ENCODE assay signal across 20 cellular contexts in genomic region chrX:7603387-7603786, GRCh38.
"Had no signal": no experiment of that assay in that cellular context is flagged by ENCODE, and none has a peak within 500 bp of the region (broad histone marks: within the 10 kb centered on the region; RNA-seq: fewer than 3 reads in every experiment).

No MANE protein-coding gene starts in this region.

- H3K27me3 ChIP-seq: gastrocnemius medialis, heart right ventricle, ovary, stomach had no signal

- DNase-seq: effector CD8-positive, alpha-beta T cell; gastrocnemius medialis; heart right ventricle; hypothalamus; kidney glomerular epithelial cell; mammary epithelial cell; mucosa of descending colon; naive thymus-derived CD8-positive, alpha-beta T cell; nucleus accumbens; ovary; right cardiac atrium; small intestine; stimulated activated CD4-positive, alpha-beta T cell treated with anti-CD3 and anti-CD28 coated beads, Interleukin-12 subunit alpha, Interleukin-12 subunit beta, amount 100 ng/mL, for 4 hours; stimulated activated naive CD4-positive, alpha-beta T cell; stomach; substantia nigra; trophoblast cell had no signal

- H3K27ac ChIP-seq: coronary artery, gastrocnemius medialis, heart right ventricle, ovary, stomach had no signal

- H3K36me3 ChIP-seq: gastrocnemius medialis, heart right ventricle, ovary, stomach had no signal

- H3K9me3 ChIP-seq: gastrocnemius medialis, mucosa of descending colon, ovary had no signal

- ATAC-seq: gastrocnemius medialis; heart right ventricle; left lobe of liver; mucosa of descending colon; naive thymus-derived CD8-positive, alpha-beta T cell; right cardiac atrium had no signal

- FAIRE-seq: islet of Langerhans, small intestine had no signal

- H3K4me1 ChIP-seq: gastrocnemius medialis, heart right ventricle, stomach had no signal

- H3K4me3 ChIP-seq: coronary artery, gastrocnemius medialis, heart right ventricle, mucosa of descending colon, ovary, stomach had no signal
